ENCODE assay signal across 1 cellular context in the genomic region with DNA sequence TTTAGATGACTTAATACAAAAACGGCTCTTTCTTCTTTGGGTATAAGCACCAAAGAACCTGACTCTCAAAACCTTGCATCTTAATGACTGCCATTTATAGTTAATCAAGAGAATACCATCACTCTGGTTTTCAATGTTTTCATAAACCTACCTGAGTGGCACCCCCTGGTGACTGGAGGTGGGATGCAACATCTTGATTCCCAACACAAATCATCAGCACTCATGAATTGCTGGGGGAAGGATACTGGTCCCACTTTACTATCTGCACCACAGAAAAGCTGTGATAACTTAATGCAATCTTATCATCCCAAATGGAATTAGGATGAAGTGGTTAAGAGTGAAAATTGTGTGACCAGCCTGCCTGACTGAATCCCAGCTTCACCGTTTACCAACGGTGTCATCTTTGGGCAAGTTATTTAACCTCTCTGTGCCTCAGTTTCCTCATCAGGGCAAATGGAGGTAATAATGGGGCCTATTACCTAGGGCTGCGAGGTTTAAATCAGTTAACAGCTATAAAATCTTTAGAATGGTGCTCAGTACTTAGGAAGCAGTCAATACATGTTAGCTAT.
TF ChIP-seq lines count a peak whose summit lies in the region.

No MANE protein-coding gene starts in this region.

TF ChIP-seq in WTC11, 78 proteins besides CTCF, POLR2A, EP300 and RAD21 (continued from another document):
- TF ChIP-seq, protein P1, sequence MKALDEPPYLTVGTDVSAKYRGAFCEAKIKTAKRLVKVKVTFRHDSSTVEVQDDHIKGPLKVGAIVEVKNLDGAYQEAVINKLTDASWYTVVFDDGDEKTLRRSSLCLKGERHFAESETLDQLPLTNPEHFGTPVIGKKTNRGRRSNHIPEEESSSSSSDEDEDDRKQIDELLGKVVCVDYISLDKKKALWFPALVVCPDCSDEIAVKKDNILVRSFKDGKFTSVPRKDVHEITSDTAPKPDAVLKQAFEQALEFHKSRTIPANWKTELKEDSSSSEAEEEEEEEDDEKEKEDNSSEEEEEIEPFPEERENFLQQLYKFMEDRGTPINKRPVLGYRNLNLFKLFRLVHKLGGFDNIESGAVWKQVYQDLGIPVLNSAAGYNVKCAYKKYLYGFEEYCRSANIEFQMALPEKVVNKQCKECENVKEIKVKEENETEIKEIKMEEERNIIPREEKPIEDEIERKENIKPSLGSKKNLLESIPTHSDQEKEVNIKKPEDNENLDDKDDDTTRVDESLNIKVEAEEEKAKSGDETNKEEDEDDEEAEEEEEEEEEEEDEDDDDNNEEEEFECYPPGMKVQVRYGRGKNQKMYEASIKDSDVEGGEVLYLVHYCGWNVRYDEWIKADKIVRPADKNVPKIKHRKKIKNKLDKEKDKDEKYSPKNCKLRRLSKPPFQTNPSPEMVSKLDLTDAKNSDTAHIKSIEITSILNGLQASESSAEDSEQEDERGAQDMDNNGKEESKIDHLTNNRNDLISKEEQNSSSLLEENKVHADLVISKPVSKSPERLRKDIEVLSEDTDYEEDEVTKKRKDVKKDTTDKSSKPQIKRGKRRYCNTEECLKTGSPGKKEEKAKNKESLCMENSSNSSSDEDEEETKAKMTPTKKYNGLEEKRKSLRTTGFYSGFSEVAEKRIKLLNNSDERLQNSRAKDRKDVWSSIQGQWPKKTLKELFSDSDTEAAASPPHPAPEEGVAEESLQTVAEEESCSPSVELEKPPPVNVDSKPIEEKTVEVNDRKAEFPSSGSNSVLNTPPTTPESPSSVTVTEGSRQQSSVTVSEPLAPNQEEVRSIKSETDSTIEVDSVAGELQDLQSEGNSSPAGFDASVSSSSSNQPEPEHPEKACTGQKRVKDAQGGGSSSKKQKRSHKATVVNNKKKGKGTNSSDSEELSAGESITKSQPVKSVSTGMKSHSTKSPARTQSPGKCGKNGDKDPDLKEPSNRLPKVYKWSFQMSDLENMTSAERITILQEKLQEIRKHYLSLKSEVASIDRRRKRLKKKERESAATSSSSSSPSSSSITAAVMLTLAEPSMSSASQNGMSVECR (CRISPR knock-in tag; IDR thresholded peaks at IDR 0.05; ENCODE audit: borderline replicate concordance) = no peak
- TF ChIP-seq, protein P2, sequence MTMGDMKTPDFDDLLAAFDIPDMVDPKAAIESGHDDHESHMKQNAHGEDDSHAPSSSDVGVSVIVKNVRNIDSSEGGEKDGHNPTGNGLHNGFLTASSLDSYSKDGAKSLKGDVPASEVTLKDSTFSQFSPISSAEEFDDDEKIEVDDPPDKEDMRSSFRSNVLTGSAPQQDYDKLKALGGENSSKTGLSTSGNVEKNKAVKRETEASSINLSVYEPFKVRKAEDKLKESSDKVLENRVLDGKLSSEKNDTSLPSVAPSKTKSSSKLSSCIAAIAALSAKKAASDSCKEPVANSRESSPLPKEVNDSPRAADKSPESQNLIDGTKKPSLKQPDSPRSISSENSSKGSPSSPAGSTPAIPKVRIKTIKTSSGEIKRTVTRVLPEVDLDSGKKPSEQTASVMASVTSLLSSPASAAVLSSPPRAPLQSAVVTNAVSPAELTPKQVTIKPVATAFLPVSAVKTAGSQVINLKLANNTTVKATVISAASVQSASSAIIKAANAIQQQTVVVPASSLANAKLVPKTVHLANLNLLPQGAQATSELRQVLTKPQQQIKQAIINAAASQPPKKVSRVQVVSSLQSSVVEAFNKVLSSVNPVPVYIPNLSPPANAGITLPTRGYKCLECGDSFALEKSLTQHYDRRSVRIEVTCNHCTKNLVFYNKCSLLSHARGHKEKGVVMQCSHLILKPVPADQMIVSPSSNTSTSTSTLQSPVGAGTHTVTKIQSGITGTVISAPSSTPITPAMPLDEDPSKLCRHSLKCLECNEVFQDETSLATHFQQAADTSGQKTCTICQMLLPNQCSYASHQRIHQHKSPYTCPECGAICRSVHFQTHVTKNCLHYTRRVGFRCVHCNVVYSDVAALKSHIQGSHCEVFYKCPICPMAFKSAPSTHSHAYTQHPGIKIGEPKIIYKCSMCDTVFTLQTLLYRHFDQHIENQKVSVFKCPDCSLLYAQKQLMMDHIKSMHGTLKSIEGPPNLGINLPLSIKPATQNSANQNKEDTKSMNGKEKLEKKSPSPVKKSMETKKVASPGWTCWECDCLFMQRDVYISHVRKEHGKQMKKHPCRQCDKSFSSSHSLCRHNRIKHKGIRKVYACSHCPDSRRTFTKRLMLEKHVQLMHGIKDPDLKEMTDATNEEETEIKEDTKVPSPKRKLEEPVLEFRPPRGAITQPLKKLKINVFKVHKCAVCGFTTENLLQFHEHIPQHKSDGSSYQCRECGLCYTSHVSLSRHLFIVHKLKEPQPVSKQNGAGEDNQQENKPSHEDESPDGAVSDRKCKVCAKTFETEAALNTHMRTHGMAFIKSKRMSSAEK (CRISPR knock-in tag; IDR thresholded peaks at IDR 0.05; ENCODE audit: borderline replicate concordance) = no peak
- TF ChIP-seq ZBTB21 (CRISPR knock-in tag; IDR thresholded peaks at IDR 0.05; ENCODE audit: borderline replicate concordance) (no peak), SP1 (CRISPR knock-in tag; conservative IDR thresholded peaks at IDR 0.05) (no peak), FOXP1 (CRISPR knock-in tag; IDR thresholded peaks at IDR 0.05; ENCODE audit: borderline replicate concordance) (no peak)
